ENCODE assay signal across 13 cellular contexts in the genomic region with DNA sequence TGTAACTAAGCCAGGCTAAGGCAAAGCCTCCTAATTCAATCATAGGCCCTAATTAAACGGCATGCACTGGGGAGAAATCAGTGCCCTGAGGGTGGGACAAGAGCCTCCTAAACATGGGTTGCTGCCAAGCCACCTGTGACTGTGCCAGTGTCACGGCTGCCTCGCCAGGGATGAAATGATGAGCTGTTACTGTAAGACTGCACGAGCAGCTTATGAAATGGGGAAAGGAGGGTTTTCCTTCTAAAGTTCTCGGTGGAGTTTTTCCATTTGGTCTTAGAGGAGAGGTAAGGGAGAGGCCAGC. TPM values are rescaled to one million over a fixed set of nuclear protein-coding genes. Genes with fewer than 3 reads are reported as not detected.
A peak's percentile ranks its signal among the peaks of the same experiment; 100 is the strongest.
DNase-seq lines count a peak whose midpoint lies in the region; ATAC-seq and TF ChIP-seq lines count a peak whose summit lies in the region.
"Had no signal": no experiment of that assay in that cellular context is flagged by ENCODE, and none has a peak within 500 bp of the region (broad histone marks: within the 10 kb centered on the region; RNA-seq: fewer than 3 reads in every experiment).

No MANE protein-coding gene starts in this region.

- H3K27ac ChIP-seq in RWPE1 (peak overlapping the region; percentile 34), esophagus squamous epithelium (peak overlapping the region; percentile 29 to 78 (median 61))
- H3K27ac ChIP-seq: SK-N-MC, tibial artery had no signal

- peaks cover 0 to 46% (median 7%) of the 10 kb centered on the region in 3 donors for H3K36me3 ChIP-seq in esophagus squamous epithelium

- H3K27ac Mint-ChIP-seq in stimulated activated effector memory CD8-positive, alpha-beta T cell treated with anti-CD3 and anti-CD28 coated beads, Interleukin-12 subunit alpha, Interleukin-12 subunit beta, amount 100 ng/mL, for 72 hours = peak overlapping the region; percentile 40
- H3K27ac Mint-ChIP-seq: nephron had no signal

- H3K27me3 ChIP-seq in esophagus squamous epithelium = no peaks in the 10 kb centered on the region
- H3K27me3 ChIP-seq: tibial artery had no signal

- H3K4me3 ChIP-seq in esophagus squamous epithelium = no peak overlapping the region
- H3K4me3 ChIP-seq: SK-N-MC, tibial artery had no signal

- POLR2A ChIA-PET in RWPE1 (lab: Yijun Ruan, JAX; ENCODE audit: low non-redundant PET) = no interaction called here

- peak; percentile 5 for DNase-seq in NCI-H1436 (lab: John Stamatoyannopoulos, UW)
- DNase-seq in NCI-H1436 treated with DMSO at 0.1 percent for 48 hours (lab: John Stamatoyannopoulos, UW) = no peak
- no peak for DNase-seq in RWPE1 (ENCODE audit: low spot score)
- no peak for DNase-seq in esophagus squamous epithelium (lab: John Stamatoyannopoulos, UW)
- no peak for DNase-seq in stimulated activated effector memory CD8-positive, alpha-beta T cell treated with anti-CD3 and anti-CD28 coated beads, Interleukin-12 subunit alpha, Interleukin-12 subunit beta, amount 100 ng/mL, for 72 hours (ENCODE audit: low spot score in 2 of 2)
- no peak for DNase-seq in NK-92 treated with Interleukin-12 subunit alpha and Interleukin-12 subunit beta, amount 100 ng/mL, for 24 hours (lab: John Stamatoyannopoulos, UW)
- no peak for DNase-seq in stimulated activated CD4-positive, alpha-beta T cell treated with anti-CD3 and anti-CD28 coated beads, Interleukin-12 subunit alpha, Interleukin-12 subunit beta, amount 100 ng/mL, for 4 hours
- DNase-seq: DMS 273 treated with DMSO at 0.1 percent for 48 hours, NCI-H526 treated with DMSO at 0.1 percent for 48 hours, tibial artery had no signal

- CTCF ChIA-PET in RWPE1 (lab: Yijun Ruan, JAX) = no interaction called here

- no peaks in the 10 kb centered on the region for H3K9me3 Mint-ChIP-seq in stimulated activated effector memory CD8-positive, alpha-beta T cell treated with anti-CD3 and anti-CD28 coated beads, Interleukin-12 subunit alpha, Interleukin-12 subunit beta, amount 100 ng/mL, for 72 hours
- H3K9me3 Mint-ChIP-seq: nephron had no signal

- no peak for TF ChIP-seq CTCF in RWPE1 (conservative IDR thresholded peaks at IDR 0.05; ENCODE audit: low read depth)
- TF ChIP-seq CTCF in esophagus squamous epithelium (IDR thresholded peaks at IDR 0.05) = no peak

- intact Hi-C loops in esophagus squamous epithelium (cut with DNase I) = no loop called here

- peaks cover 35 to 96% (median 42%) of the 10 kb centered on the region in 3 donors for H3K4me1 ChIP-seq in esophagus squamous epithelium

- 21 to 33% methylated on average over 5 of the region's 5 CpGs for WGBS in esophagus squamous epithelium, 2 donors

- H3K4me3 Mint-ChIP-seq in stimulated activated effector memory CD8-positive, alpha-beta T cell treated with anti-CD3 and anti-CD28 coated beads, Interleukin-12 subunit alpha, Interleukin-12 subunit beta, amount 100 ng/mL, for 72 hours = no peak overlapping the region

- TF ChIP-seq POLR2A in esophagus squamous epithelium (IDR thresholded peaks at IDR 0.05) = no peak

- peaks cover 54% of the 10 kb centered on the region for H3K36me3 Mint-ChIP-seq in stimulated activated effector memory CD8-positive, alpha-beta T cell treated with anti-CD3 and anti-CD28 coated beads, Interleukin-12 subunit alpha, Interleukin-12 subunit beta, amount 100 ng/mL, for 72 hours

- no peak for ATAC-seq in stimulated activated effector memory CD8-positive, alpha-beta T cell treated with anti-CD3 and anti-CD28 coated beads, Interleukin-12 subunit alpha, Interleukin-12 subunit beta, amount 100 ng/mL, for 72 hours
- no peak for ATAC-seq in HG03520 (IDR thresholded peaks at IDR 0.05; ENCODE audit: unreplicated experiment)

- peaks cover 38% of the 10 kb centered on the region for H3K4me1 Mint-ChIP-seq in stimulated activated effector memory CD8-positive, alpha-beta T cell treated with anti-CD3 and anti-CD28 coated beads, Interleukin-12 subunit alpha, Interleukin-12 subunit beta, amount 100 ng/mL, for 72 hours

- no peaks in the 10 kb centered on the region for H3K9me3 ChIP-seq in esophagus squamous epithelium
- H3K9me3 ChIP-seq: tibial artery had no signal

RNA-seq across cellular contexts. Expression of a gene that starts 12.7 kb away (rescaled TPM):
- total RNA-seq in esophagus squamous epithelium = 10 to 100 TPM; 17.8 to 29.0 (median 20.2) TPM

RNA-seq across cellular contexts. Expression of a gene that starts 52.0 kb away (rescaled TPM):
- total RNA-seq in esophagus squamous epithelium = 1 to 10 TPM; 2.4 to 5.1 (median 3.2) TPM
